Comparison of ENCODE assay signal across 8 cellular contexts in the genomic region with DNA sequence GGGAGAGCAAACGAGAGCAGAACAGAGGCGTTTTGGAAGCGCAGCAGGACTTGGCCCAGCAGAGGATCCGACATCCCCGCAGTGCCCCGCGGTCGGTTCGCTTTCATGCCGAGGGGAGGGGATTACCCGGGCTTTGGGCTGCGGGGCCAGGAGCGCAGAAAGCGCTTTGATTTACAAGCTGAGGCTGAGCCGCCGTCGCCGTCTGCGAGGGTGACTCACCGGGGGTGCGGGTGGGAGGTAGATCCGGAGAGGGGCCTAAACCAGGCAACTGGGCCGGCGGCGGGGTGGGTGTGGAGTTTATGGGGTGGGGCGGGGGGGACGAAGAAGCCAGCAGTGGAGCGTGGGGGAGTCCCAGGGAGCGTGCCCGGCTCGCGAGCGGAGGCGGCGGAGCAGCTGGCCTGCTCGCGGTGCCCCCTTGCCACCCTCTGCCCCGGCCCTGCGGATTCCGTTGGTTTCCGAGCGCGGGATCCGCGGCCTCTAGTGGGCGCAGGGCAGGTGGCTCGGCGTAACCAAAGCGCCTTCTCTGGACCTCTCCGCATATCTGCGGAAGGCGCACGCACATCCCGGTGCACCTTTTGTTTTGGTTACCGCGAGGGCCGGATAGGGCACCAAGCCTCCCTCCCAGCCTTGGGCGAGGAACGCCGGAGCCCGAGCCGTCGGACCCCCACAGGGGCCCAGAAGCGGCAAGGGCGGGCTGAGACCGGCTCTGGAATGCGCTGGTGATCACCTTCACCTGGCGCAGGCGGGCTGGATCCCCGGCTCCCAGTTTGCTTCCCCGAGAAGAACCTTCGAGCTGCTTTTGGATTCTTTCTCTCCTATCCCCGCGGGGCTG. TPM values are rescaled to one million over a fixed set of nuclear protein-coding genes. Genes with fewer than 3 reads are reported as not detected.
DNase-seq lines count a peak whose midpoint lies in the region; ATAC-seq, FAIRE-seq and TF ChIP-seq lines count a peak whose summit lies in the region.

No MANE protein-coding gene starts in this region.

- ATAC-seq in GM18517 (IDR thresholded peaks at IDR 0.05; ENCODE audit: unreplicated experiment): no peak

- H3K36me3 ChIP-seq in BE2C (no peaks in the 10 kb centered on the region), HAP-1 (replicated peaks) (peaks cover 30% of the 10 kb centered on the region), iPS-15b (ENCODE audit: control insufficient read depth, insufficient read depth, low read length) (peaks cover 10% of the 10 kb centered on the region), small intestine (ENCODE audit: control insufficient read depth in 2 of 2, insufficient read depth in 2 of 2, low read length in 2 of 2) (no peaks in the 10 kb centered on the region)

- FAIRE-seq in small intestine (lab: Jason Lieb, UNC): no peak

- 1 to 4% (median 3%) methylated on average over 47 to 74 of the region's 74 CpGs for WGBS in small intestine, 3 donors

- H3K27me3 ChIP-seq in BE2C (peaks cover 26% of the 10 kb centered on the region), HAP-1 (ENCODE audit: low read depth) (no peaks in the 10 kb centered on the region), iPS-15b (ENCODE audit: control insufficient read depth, insufficient read depth, low read length) (no peaks in the 10 kb centered on the region), small intestine (ENCODE audit: control insufficient read depth in 2 of 2, insufficient read depth in 2 of 2, low read length in 2 of 2) (peaks cover 6 to 11% of the 10 kb centered on the region in 2 donors)

- peak; percentile 50 for DNase-seq in BE2C
- peak; percentile 49 to 73 for DNase-seq in HAP-1 (ENCODE audit: low spot score in 2 of 2)
- DNase-seq in T follicular helper cell (ENCODE audit: low read depth): peak; percentile 31
- peak; percentile 79 for DNase-seq in astrocyte of the spinal cord (ENCODE audit: low read depth, low spot score)
- DNase-seq in small intestine: peak; percentile 20
- DNase-seq in OCI-M1 (lab: John Stamatoyannopoulos, UW): no peak

- H3K4me1 ChIP-seq in BE2C (no peaks in the 10 kb centered on the region), HAP-1 (peaks cover 14% of the 10 kb centered on the region), iPS-15b (ENCODE audit: control insufficient read depth, insufficient read depth, low read length) (peaks cover 10% of the 10 kb centered on the region), small intestine (ENCODE audit: control insufficient read depth in 2 of 2, insufficient read depth in 1 of 2, low read depth in 1 of 2, low read length in 1 of 2) (peaks cover 0 to 5% of the 10 kb centered on the region in 2 donors)

- in situ Hi-C loops in HAP-1 (cut with MboI; ENCODE audit: low sequenced_read_pairs): loop anchor here (10.0 kb wide), 1 partner anchor 67 kb away; no protein-coding TSS in a partner anchor
- in situ Hi-C loops in astrocyte of the spinal cord (cut with HindIII; ENCODE audit: low sequenced_read_pairs): no loop called here

- H3K27ac ChIP-seq in small intestine (ENCODE audit: low read depth in 1 of 2, low read length in 1 of 2): no peak overlapping the region

- TF ChIP-seq CTCF in BE2C (IDR thresholded peaks at IDR 0.05; ENCODE audit: low read depth, low read length) (peak; percentile 47), astrocyte of the spinal cord (IDR thresholded peaks at IDR 0.05; ENCODE audit: low read depth, low read length) (peak; percentile 50)

- H3K9ac ChIP-seq in iPS-15b (ENCODE audit: low read depth, low read length): peak overlapping the region; percentile 71

- H3K4me3 ChIP-seq in BE2C (ENCODE audit: low read depth, low read length) (peak overlapping the region; percentile 87), HAP-1 (peak overlapping the region; percentile 76), astrocyte of the spinal cord (ENCODE audit: low read depth, low read length) (peak overlapping the region; percentile 57), iPS-15b (ENCODE audit: low read depth, low read length) (peak overlapping the region; percentile 86), small intestine (ENCODE audit: low read depth in 1 of 2, low read length in 2 of 2) (peak overlapping the region in 1 of 2 donors; percentile 62)

- H3K9me3 ChIP-seq in BE2C: no peaks in the 10 kb centered on the region
- H3K9me3 ChIP-seq in HAP-1: no peaks in the 10 kb centered on the region
- H3K9me3 ChIP-seq in iPS-15b (ENCODE audit: control insufficient read depth, insufficient read depth, low read length): no peaks in the 10 kb centered on the region
- no peaks in the 10 kb centered on the region for H3K9me3 ChIP-seq in small intestine (ENCODE audit: control insufficient read depth, low read depth)

RNA-seq across cellular contexts. Expression of a gene that starts 2.6 kb away (rescaled TPM):
- polyA plus RNA-seq in BE2C (2012; ENCODE audit: insufficient read depth, insufficient read length, low read depth): 0.14 TPM
- under 1 TPM in 1 of 3 donors, not detected in 2; 0.12 TPM for polyA plus RNA-seq in small intestine

RNA-seq across cellular contexts. Expression of a gene that starts 13.0 kb away (rescaled TPM):
- polyA plus RNA-seq in BE2C (2012; ENCODE audit: insufficient read depth, insufficient read length, low read depth): 46.3 TPM
- polyA plus RNA-seq in small intestine: 10 to 100 TPM in 2 of 3 donors, 1 to 10 TPM in 1; 9.5 to 13.6 (median 12.1) TPM
